Comparison of ENCODE assay signal across 1 cellular context in the genomic region with DNA sequence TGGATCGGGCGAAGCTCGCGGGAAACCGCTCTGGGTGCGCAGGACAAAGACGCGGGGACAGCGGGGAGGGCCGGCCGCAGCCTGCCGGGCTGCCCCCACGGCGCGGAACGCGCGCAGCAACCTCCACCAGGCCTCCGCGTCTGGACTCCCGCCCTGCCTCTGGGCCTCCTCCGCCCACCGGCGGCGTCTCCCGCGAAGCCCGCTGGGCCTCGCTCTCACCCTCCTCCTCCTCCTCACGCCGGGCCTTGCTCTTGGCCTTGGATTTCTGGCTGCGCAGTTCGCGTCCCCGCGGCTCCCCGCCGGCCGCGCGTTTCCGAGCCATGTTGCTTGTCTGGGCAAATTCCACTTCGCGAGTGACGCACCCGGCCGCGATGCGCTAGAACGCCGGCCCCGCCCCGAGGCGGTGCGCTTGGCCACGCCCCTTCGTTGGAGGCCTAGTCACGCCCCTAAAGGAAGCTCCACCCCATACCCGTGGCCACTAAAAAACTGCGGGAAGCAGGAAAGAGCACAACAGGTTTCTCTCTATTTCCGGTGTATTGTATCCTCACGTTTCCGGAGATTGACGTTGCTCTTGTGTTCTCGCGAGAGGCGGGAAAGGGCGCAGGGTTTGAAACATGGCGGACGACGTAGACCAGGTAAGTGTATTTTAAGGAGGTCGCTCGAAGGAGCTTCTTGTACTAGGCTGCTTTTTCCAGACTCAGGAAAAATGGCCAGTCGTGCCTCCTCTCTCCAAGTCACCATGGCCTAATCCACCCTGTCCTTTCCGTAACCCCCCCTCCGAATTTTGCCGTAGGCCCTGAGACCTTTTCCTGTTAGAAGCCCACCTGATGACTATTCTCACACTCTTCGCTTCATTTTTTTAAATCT.
TF ChIP-seq lines count a peak whose summit lies in the region.

A gene (plus strand): TSS at position 571 of the 867 bp plus-strand sequence. CDS start 44 bp downstream, at position 615.
A gene (minus strand): TSS at position 355 of the 867 bp plus-strand sequence. CDS start 33 bp downstream, at position 322.

TF ChIP-seq in HepG2, 621 proteins besides CTCF, POLR2A, EP300 and RAD21 (continued from another document and continues in another):
- TF ChIP-seq, protein P1, sequence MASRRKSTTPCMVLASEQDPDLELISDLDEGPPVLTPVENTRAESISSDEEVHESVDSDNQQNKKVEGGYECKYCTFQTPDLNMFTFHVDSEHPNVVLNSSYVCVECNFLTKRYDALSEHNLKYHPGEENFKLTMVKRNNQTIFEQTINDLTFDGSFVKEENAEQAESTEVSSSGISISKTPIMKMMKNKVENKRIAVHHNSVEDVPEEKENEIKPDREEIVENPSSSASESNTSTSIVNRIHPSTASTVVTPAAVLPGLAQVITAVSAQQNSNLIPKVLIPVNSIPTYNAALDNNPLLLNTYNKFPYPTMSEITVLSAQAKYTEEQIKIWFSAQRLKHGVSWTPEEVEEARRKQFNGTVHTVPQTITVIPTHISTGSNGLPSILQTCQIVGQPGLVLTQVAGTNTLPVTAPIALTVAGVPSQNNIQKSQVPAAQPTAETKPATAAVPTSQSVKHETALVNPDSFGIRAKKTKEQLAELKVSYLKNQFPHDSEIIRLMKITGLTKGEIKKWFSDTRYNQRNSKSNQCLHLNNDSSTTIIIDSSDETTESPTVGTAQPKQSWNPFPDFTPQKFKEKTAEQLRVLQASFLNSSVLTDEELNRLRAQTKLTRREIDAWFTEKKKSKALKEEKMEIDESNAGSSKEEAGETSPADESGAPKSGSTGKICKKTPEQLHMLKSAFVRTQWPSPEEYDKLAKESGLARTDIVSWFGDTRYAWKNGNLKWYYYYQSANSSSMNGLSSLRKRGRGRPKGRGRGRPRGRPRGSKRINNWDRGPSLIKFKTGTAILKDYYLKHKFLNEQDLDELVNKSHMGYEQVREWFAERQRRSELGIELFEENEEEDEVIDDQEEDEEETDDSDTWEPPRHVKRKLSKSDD (CRISPR knock-in tag; IDR thresholded peaks at IDR 0.05; ENCODE audit: low read depth), result peak; percentile 89; the same call in 1 of the 2 replicates
- TF ChIP-seq STAT5B (CRISPR knock-in tag; IDR thresholded peaks at IDR 0.05) (no peak), ZNF713 (CRISPR knock-in tag; IDR thresholded peaks at IDR 0.05) (no peak), MBNL3 (CRISPR knock-in tag; conservative IDR thresholded peaks at IDR 0.05) (no peak), ZNF747 (CRISPR knock-in tag; IDR thresholded peaks at IDR 0.05; ENCODE audit: borderline replicate concordance) (peak; percentile 78; the same call in 1 of the 2 replicates), RBFOX2 (IDR thresholded peaks at IDR 0.05; ENCODE audit: low read depth, low read length) (peak; percentile 99), ISL2 (CRISPR knock-in tag; IDR thresholded peaks at IDR 0.05) (peak; percentile 70), NCOR1 (IDR thresholded peaks at IDR 0.05; ENCODE audit: borderline replicate concordance, low read length) (peak; percentile 29; the same call in 1 of the 2 replicates), EHMT2 (IDR thresholded peaks at IDR 0.05; ENCODE audit: borderline replicate concordance, low read depth, low read length) (no peak), NFIC (IDR thresholded peaks at IDR 0.05; ENCODE audit: low read length) (0 out of 2 replicates have a peak, but pooled peaks have one; percentile 42), ATF1 (CRISPR knock-in tag; IDR thresholded peaks at IDR 0.05) (peak; percentile 90), ZBTB38 (CRISPR knock-in tag; IDR thresholded peaks at IDR 0.05) (peak; percentile 73; the same call in 1 of the 2 replicates), YEATS4 (CRISPR knock-in tag; IDR thresholded peaks at IDR 0.05; ENCODE audit: borderline replicate concordance) (peak; percentile 86), ZNF501 (CRISPR knock-in tag; IDR thresholded peaks at IDR 0.05) (peak; percentile 96), ZFX (CRISPR knock-in tag; IDR thresholded peaks at IDR 0.05; ENCODE audit: low read depth) (peak; percentile 99)
- TF ChIP-seq, protein P2, sequence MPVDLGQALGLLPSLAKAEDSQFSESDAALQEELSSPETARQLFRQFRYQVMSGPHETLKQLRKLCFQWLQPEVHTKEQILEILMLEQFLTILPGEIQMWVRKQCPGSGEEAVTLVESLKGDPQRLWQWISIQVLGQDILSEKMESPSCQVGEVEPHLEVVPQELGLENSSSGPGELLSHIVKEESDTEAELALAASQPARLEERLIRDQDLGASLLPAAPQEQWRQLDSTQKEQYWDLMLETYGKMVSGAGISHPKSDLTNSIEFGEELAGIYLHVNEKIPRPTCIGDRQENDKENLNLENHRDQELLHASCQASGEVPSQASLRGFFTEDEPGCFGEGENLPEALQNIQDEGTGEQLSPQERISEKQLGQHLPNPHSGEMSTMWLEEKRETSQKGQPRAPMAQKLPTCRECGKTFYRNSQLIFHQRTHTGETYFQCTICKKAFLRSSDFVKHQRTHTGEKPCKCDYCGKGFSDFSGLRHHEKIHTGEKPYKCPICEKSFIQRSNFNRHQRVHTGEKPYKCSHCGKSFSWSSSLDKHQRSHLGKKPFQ (CRISPR knock-in tag; IDR thresholded peaks at IDR 0.05; ENCODE audit: insufficient replicate concordance), result no peak
- TF ChIP-seq, protein P3, sequence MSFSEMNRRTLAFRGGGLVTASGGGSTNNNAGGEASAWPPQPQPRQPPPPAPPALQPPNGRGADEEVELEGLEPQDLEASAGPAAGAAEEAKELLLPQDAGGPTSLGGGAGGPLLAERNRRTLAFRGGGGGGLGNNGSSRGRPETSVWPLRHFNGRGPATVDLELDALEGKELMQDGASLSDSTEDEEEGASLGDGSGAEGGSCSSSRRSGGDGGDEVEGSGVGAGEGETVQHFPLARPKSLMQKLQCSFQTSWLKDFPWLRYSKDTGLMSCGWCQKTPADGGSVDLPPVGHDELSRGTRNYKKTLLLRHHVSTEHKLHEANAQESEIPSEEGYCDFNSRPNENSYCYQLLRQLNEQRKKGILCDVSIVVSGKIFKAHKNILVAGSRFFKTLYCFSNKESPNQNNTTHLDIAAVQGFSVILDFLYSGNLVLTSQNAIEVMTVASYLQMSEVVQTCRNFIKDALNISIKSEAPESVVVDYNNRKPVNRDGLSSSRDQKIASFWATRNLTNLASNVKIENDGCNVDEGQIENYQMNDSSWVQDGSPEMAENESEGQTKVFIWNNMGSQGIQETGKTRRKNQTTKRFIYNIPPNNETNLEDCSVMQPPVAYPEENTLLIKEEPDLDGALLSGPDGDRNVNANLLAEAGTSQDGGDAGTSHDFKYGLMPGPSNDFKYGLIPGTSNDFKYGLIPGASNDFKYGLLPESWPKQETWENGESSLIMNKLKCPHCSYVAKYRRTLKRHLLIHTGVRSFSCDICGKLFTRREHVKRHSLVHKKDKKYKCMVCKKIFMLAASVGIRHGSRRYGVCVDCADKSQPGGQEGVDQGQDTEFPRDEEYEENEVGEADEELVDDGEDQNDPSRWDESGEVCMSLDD (CRISPR knock-in tag; IDR thresholded peaks at IDR 0.05; ENCODE audit: borderline replicate concordance), result peak; percentile 59; the same call in 1 of the 2 replicates
- TF ChIP-seq, protein P4, sequence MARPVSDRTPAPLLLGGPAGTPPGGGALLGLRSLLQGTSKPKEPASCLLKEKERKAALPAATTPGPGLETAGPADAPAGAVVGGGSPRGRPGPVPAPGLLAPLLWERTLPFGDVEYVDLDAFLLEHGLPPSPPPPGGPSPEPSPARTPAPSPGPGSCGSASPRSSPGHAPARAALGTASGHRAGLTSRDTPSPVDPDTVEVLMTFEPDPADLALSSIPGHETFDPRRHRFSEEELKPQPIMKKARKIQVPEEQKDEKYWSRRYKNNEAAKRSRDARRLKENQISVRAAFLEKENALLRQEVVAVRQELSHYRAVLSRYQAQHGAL (CRISPR knock-in tag; IDR thresholded peaks at IDR 0.05; ENCODE audit: not compliant biosample characterization), result peak; percentile 47
- TF ChIP-seq, protein P5, sequence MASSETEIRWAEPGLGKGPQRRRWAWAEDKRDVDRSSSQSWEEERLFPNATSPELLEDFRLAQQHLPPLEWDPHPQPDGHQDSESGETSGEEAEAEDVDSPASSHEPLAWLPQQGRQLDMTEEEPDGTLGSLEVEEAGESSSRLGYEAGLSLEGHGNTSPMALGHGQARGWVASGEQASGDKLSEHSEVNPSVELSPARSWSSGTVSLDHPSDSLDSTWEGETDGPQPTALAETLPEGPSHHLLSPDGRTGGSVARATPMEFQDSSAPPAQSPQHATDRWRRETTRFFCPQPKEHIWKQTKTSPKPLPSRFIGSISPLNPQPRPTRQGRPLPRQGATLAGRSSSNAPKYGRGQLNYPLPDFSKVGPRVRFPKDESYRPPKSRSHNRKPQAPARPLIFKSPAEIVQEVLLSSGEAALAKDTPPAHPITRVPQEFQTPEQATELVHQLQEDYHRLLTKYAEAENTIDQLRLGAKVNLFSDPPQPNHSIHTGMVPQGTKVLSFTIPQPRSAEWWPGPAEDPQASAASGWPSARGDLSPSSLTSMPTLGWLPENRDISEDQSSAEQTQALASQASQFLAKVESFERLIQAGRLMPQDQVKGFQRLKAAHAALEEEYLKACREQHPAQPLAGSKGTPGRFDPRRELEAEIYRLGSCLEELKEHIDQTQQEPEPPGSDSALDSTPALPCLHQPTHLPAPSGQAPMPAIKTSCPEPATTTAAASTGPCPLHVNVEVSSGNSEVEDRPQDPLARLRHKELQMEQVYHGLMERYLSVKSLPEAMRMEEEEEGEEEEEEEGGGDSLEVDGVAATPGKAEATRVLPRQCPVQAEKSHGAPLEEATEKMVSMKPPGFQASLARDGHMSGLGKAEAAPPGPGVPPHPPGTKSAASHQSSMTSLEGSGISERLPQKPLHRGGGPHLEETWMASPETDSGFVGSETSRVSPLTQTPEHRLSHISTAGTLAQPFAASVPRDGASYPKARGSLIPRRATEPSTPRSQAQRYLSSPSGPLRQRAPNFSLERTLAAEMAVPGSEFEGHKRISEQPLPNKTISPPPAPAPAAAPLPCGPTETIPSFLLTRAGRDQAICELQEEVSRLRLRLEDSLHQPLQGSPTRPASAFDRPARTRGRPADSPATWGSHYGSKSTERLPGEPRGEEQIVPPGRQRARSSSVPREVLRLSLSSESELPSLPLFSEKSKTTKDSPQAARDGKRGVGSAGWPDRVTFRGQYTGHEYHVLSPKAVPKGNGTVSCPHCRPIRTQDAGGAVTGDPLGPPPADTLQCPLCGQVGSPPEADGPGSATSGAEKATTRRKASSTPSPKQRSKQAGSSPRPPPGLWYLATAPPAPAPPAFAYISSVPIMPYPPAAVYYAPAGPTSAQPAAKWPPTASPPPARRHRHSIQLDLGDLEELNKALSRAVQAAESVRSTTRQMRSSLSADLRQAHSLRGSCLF (CRISPR knock-in tag; IDR thresholded peaks at IDR 0.05; ENCODE audit: borderline replicate concordance), result 0 out of 2 replicates have a peak, but pooled peaks have one; percentile 33
- TF ChIP-seq, protein P6, sequence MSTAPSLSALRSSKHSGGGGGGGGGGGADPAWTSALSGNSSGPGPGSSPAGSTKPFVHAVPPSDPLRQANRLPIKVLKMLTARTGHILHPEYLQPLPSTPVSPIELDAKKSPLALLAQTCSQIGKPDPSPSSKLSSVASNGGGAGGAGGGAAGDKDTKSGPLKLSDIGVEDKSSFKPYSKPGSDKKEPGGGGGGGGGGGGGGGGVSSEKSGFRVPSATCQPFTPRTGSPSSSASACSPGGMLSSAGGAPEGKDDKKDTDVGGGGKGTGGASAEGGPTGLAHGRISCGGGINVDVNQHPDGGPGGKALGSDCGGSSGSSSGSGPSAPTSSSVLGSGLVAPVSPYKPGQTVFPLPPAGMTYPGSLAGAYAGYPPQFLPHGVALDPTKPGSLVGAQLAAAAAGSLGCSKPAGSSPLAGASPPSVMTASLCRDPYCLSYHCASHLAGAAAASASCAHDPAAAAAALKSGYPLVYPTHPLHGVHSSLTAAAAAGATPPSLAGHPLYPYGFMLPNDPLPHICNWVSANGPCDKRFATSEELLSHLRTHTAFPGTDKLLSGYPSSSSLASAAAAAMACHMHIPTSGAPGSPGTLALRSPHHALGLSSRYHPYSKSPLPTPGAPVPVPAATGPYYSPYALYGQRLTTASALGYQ (CRISPR knock-in tag; IDR thresholded peaks at IDR 0.05), result peak; percentile 66
- TF ChIP-seq, protein P7, sequence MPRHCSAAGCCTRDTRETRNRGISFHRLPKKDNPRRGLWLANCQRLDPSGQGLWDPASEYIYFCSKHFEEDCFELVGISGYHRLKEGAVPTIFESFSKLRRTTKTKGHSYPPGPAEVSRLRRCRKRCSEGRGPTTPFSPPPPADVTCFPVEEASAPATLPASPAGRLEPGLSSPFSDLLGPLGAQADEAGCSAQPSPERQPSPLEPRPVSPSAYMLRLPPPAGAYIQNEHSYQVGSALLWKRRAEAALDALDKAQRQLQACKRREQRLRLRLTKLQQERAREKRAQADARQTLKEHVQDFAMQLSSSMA (CRISPR knock-in tag; IDR thresholded peaks at IDR 0.05), result peak; percentile 73; the same call in 1 of the 2 replicates
- TF ChIP-seq, protein P8, sequence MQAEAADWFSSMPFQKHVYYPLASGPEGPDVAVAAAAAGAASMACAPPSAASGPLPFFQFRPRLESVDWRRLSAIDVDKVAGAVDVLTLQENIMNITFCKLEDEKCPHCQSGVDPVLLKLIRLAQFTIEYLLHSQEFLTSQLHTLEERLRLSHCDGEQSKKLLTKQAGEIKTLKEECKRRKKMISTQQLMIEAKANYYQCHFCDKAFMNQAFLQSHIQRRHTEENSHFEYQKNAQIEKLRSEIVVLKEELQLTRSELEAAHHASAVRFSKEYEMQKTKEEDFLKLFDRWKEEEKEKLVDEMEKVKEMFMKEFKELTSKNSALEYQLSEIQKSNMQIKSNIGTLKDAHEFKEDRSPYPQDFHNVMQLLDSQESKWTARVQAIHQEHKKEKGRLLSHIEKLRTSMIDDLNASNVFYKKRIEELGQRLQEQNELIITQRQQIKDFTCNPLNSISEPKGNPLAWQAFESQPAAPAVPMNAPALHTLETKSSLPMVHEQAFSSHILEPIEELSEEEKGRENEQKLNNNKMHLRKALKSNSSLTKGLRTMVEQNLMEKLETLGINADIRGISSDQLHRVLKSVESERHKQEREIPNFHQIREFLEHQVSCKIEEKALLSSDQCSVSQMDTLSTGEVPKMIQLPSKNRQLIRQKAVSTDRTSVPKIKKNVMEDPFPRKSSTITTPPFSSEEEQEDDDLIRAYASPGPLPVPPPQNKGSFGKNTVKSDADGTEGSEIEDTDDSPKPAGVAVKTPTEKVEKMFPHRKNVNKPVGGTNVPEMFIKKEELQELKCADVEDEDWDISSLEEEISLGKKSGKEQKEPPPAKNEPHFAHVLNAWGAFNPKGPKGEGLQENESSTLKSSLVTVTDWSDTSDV (CRISPR knock-in tag; IDR thresholded peaks at IDR 0.05), result 0 out of 2 replicates have a peak, but pooled peaks have one; percentile 71
- TF ChIP-seq, protein P9, sequence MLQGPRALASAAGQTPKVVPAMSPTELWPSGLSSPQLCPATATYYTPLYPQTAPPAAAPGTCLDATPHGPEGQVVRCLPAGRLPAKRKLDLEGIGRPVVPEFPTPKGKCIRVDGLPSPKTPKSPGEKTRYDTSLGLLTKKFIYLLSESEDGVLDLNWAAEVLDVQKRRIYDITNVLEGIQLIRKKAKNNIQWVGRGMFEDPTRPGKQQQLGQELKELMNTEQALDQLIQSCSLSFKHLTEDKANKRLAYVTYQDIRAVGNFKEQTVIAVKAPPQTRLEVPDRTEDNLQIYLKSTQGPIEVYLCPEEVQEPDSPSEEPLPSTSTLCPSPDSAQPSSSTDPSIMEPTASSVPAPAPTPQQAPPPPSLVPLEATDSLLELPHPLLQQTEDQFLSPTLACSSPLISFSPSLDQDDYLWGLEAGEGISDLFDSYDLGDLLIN (CRISPR knock-in tag; IDR thresholded peaks at IDR 0.05; ENCODE audit: borderline replicate concordance), result no peak
- TF ChIP-seq, protein P10, sequence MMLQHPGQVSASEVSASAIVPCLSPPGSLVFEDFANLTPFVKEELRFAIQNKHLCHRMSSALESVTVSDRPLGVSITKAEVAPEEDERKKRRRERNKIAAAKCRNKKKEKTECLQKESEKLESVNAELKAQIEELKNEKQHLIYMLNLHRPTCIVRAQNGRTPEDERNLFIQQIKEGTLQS (CRISPR knock-in tag; IDR thresholded peaks at IDR 0.05), result 0 out of 2 replicates have a peak, but pooled peaks have one; percentile 51
